8 cellular contexts compared by ENCODE assay signal in genomic region chr17:66673668-66674276, GRCh38.
DNase-seq lines count a peak whose midpoint lies in the region; ATAC-seq, FAIRE-seq and TF ChIP-seq lines count a peak whose summit lies in the region.

No MANE protein-coding gene starts in this region.

- H3K4me2 ChIP-seq in OCI-LY1 (ENCODE audit: low read length), result no peak overlapping the region
- H3K4me2 ChIP-seq in neural cell (ENCODE audit: low read length), result no peak overlapping the region

- DNase-seq in AG08395 (ENCODE audit: low spot score), result peak; percentile 69
- no peak for DNase-seq in GM19239 (ENCODE audit: insufficient read length, low spot score)
- DNase-seq in activated effector memory CD4-positive, alpha-beta T cell treated with anti-CD3 and anti-CD28 coated beads, Interleukin-2, amount 50 U/mL, for 16 hours, result peak; percentile 79
- peak; percentile 43 for DNase-seq in fibroblast of the conjunctiva (ENCODE audit: low read depth)
- no peak for DNase-seq in aorta

- no peak overlapping the region for H3K9ac ChIP-seq in OCI-LY1 (ENCODE audit: low read length)
- no peak overlapping the region for H3K9ac ChIP-seq in neural cell (ENCODE audit: low read length)

- no peaks in the 10 kb centered on the region; the same call in 1 of the 2 replicates for H3K9me3 ChIP-seq in OCI-LY1 (ENCODE audit: low read length)
- H3K9me3 ChIP-seq in neural cell (ENCODE audit: low read length), result peaks cover 8% of the 10 kb centered on the region
- peaks cover 1% of the 10 kb centered on the region for H3K9me3 ChIP-seq in aorta (ENCODE audit: control insufficient read depth, low read length)

- ATAC-seq in aorta (ENCODE audit: low FRiP score) (peak; percentile 67), HG03521 (IDR thresholded peaks at IDR 0.05; ENCODE audit: unreplicated experiment) (no peak)

- TF ChIP-seq EP300 in neural cell (conservative IDR thresholded peaks at IDR 0.05; ENCODE audit: poor library complexity, severe bottlenecking), result no peak

- H3K27me3 ChIP-seq in OCI-LY1 (ENCODE audit: insufficient read depth, low read length) (no peaks in the 10 kb centered on the region), neural cell (ENCODE audit: insufficient read depth, low read depth, low read length) (no peaks in the 10 kb centered on the region), aorta (ENCODE audit: control insufficient read depth in 1 of 2, insufficient read depth in 2 of 2, low read length in 1 of 2) (no peaks in the 10 kb centered on the region)

- H3K27ac ChIP-seq in OCI-LY1 (ENCODE audit: low read depth, low read length, poor library complexity, severe bottlenecking) (peak overlapping the region; percentile 19), neural cell (ENCODE audit: low read length) (no peak overlapping the region), aorta (ENCODE audit: low read depth in 1 of 2, low read length in 2 of 2) (no peak overlapping the region)

- intact Hi-C loops in aorta (cut with DNase I), result loop anchor here (2.0 kb wide), 1 partner anchor 419 kb away; no protein-coding TSS in a partner anchor

- H3F3A ChIP-seq in OCI-LY1 (ENCODE audit: insufficient read depth, low read length) (no peaks in the 10 kb centered on the region), neural cell (ENCODE audit: insufficient read depth, low read length, poor library complexity, severe bottlenecking) (no peaks in the 10 kb centered on the region)

- 19% methylated on average over 8 of the region's 8 CpGs for WGBS in aorta, 2 donors

- H4K20me1 ChIP-seq in OCI-LY1 (ENCODE audit: insufficient read depth, low read length) (no peaks in the 10 kb centered on the region), neural cell (ENCODE audit: insufficient read depth) (no peaks in the 10 kb centered on the region)

- H3K79me2 ChIP-seq in OCI-LY1 (ENCODE audit: insufficient read depth, low read length) (no peaks in the 10 kb centered on the region), neural cell (replicated peaks; ENCODE audit: insufficient read depth, low read length) (no peaks in the 10 kb centered on the region)

- H3K9me2 ChIP-seq in OCI-LY1 (ENCODE audit: low read depth, low read length) (no peaks in the 10 kb centered on the region), neural cell (ENCODE audit: insufficient read depth, low read length) (no peaks in the 10 kb centered on the region)

- H3K36me3 ChIP-seq in OCI-LY1 (ENCODE audit: insufficient read depth, low read length), result peaks cover 3% of the 10 kb centered on the region; the same call in 1 of the 2 replicates
- no peaks in the 10 kb centered on the region for H3K36me3 ChIP-seq in neural cell (ENCODE audit: insufficient read depth, low read length)
- no peaks in the 10 kb centered on the region for H3K36me3 ChIP-seq in aorta (ENCODE audit: control insufficient read depth in 1 of 2, insufficient read depth in 2 of 2, low read length in 1 of 2)

- peak; percentile 89 for TF ChIP-seq RAD21 in neural cell (conservative IDR thresholded peaks at IDR 0.05)

- H3K4me1 ChIP-seq in OCI-LY1 (ENCODE audit: insufficient read depth, low read length, severe bottlenecking), result peaks cover 16% of the 10 kb centered on the region
- no peaks in the 10 kb centered on the region for H3K4me1 ChIP-seq in aorta (ENCODE audit: control insufficient read depth in 1 of 2, insufficient read depth in 2 of 2, low read length in 2 of 2)

- H3K4me3 ChIP-seq in OCI-LY1 (ENCODE audit: low read depth, low read length, poor library complexity, severe bottlenecking), result no peak overlapping the region
- no peak overlapping the region for H3K4me3 ChIP-seq in neural cell (ENCODE audit: low read length)
- no peak overlapping the region for H3K4me3 ChIP-seq in aorta (ENCODE audit: low read length in 2 of 2)

- H2AFZ ChIP-seq in OCI-LY1 (ENCODE audit: low read length), result no peak overlapping the region
- H2AFZ ChIP-seq in neural cell (ENCODE audit: low read depth, low read length), result no peak overlapping the region

- TF ChIP-seq CTCF in OCI-LY1 (IDR thresholded peaks at IDR 0.05; ENCODE audit: low read length), result peak; percentile 64
- TF ChIP-seq CTCF in neural cell (IDR thresholded peaks at IDR 0.05; ENCODE audit: poor library complexity, severe bottlenecking), result peak; percentile 82

- peak; percentile 70 for FAIRE-seq in GM19239 (lab: Jason Lieb, UNC)

TF ChIP-seq in neural cell, 6 proteins besides CTCF, POLR2A, EP300 and RAD21:
- TF ChIP-seq SMC3 (conservative IDR thresholded peaks at IDR 0.05; ENCODE audit: poor library complexity) (peak; percentile 87), MXI1 (conservative IDR thresholded peaks at IDR 0.05; ENCODE audit: poor library complexity, severe bottlenecking) (no peak), POLR2AphosphoS5 (IDR thresholded peaks at IDR 0.05) (no peak), TAF1 (IDR thresholded peaks at IDR 0.05; ENCODE audit: low read depth) (no peak), EZH2 (IDR thresholded peaks at IDR 0.05; ENCODE audit: borderline replicate concordance, insufficient read depth, low read length, poor library complexity, severe bottlenecking) (no peak)
- TF ChIP-seq, protein P1, sequence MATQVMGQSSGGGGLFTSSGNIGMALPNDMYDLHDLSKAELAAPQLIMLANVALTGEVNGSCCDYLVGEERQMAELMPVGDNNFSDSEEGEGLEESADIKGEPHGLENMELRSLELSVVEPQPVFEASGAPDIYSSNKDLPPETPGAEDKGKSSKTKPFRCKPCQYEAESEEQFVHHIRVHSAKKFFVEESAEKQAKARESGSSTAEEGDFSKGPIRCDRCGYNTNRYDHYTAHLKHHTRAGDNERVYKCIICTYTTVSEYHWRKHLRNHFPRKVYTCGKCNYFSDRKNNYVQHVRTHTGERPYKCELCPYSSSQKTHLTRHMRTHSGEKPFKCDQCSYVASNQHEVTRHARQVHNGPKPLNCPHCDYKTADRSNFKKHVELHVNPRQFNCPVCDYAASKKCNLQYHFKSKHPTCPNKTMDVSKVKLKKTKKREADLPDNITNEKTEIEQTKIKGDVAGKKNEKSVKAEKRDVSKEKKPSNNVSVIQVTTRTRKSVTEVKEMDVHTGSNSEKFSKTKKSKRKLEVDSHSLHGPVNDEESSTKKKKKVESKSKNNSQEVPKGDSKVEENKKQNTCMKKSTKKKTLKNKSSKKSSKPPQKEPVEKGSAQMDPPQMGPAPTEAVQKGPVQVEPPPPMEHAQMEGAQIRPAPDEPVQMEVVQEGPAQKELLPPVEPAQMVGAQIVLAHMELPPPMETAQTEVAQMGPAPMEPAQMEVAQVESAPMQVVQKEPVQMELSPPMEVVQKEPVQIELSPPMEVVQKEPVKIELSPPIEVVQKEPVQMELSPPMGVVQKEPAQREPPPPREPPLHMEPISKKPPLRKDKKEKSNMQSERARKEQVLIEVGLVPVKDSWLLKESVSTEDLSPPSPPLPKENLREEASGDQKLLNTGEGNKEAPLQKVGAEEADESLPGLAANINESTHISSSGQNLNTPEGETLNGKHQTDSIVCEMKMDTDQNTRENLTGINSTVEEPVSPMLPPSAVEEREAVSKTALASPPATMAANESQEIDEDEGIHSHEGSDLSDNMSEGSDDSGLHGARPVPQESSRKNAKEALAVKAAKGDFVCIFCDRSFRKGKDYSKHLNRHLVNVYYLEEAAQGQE (IDR thresholded peaks at IDR 0.05; ENCODE audit: borderline replicate concordance), result no peak

Comparison
In these comparisons a context has a peak if more than half of its experiments do, and no peak if none do; other contexts are left out.
1. DNase-seq: peak in AG08395 (single experiment), activated effector memory CD4-positive, alpha-beta T cell treated with anti-CD3 and anti-CD28 coated beads, Interleukin-2, amount 50 U/mL, for 16 hours (single experiment) and fibroblast of the conjunctiva (single experiment); none in GM19239 (single experiment) and aorta (0 of 2).